27 cellular contexts compared by ENCODE assay signal in genomic region chr5:31235381-31235780, GRCh38. TPM values are rescaled to one million over a fixed set of nuclear protein-coding genes. Genes with fewer than 3 reads are reported as not detected.
DNase-seq lines count a peak whose midpoint lies in the region; ATAC-seq and TF ChIP-seq lines count a peak whose summit lies in the region.
"Had no signal": no experiment of that assay in that cellular context is flagged by ENCODE, and none has a peak within 500 bp of the region (broad histone marks: within the 10 kb centered on the region; RNA-seq: fewer than 3 reads in every experiment).

No MANE protein-coding gene starts in this region.

- H3K9ac ChIP-seq in mesendoderm (ENCODE audit: low read length), result no peak overlapping the region
- H3K9ac ChIP-seq: GM23248 had no signal

- no peaks in the 10 kb centered on the region for H3K9me3 Mint-ChIP-seq in neural crest cell
- no peaks in the 10 kb centered on the region for H3K9me3 Mint-ChIP-seq in activated CD4-positive, alpha-beta memory T cell treated with anti-CD3 and anti-CD28 coated beads for 36 hours
- H3K9me3 Mint-ChIP-seq: stimulated activated naive CD8-positive, alpha-beta T cell treated with anti-CD3 and anti-CD28 coated beads, Interleukin-15, Interleukin-2, amounts not matched to agents 100 ng/mL and 50 ng/mL, for 24 hours had no signal

- H2BK120ac ChIP-seq in mesendoderm (ENCODE audit: low read depth, low read length), result no peak overlapping the region

- H2BK5ac ChIP-seq in mesendoderm (ENCODE audit: low read length), result no peak overlapping the region

- no peaks in the 10 kb centered on the region for H3K79me2 ChIP-seq in mesendoderm (ENCODE audit: control insufficient read depth, insufficient read depth, low read length)

- no peak for TF ChIP-seq RAD21 in Ishikawa (IDR thresholded peaks at IDR 0.05; ENCODE audit: low read depth)

- no peak overlapping the region for H3K4me3 ChIP-seq in AG10803 (ENCODE audit: low read length)
- H3K4me3 ChIP-seq in mesendoderm (ENCODE audit: low read length), result no peak overlapping the region
- H3K4me3 ChIP-seq: A549, adrenal gland, GM12878, GM23248, skin epidermis, thyroid gland, vagina had no signal

- no peak for ATAC-seq in GM21367 (IDR thresholded peaks at IDR 0.05; ENCODE audit: unreplicated experiment)
- ATAC-seq: A549, GM12878, left colon had no signal

- no peak overlapping the region for H4K8ac ChIP-seq in mesendoderm (ENCODE audit: low read depth, low read length)

- no peak overlapping the region for H3K4me2 ChIP-seq in mesendoderm (ENCODE audit: low read length)
- H3K4me2 ChIP-seq: A549 had no signal

- H3K36me3 ChIP-seq in mesendoderm (ENCODE audit: control insufficient read depth, insufficient read depth, low read length), result no peaks in the 10 kb centered on the region
- H3K36me3 ChIP-seq: adrenal gland, thyroid gland, vagina had no signal

- H3K56ac ChIP-seq in mesendoderm (ENCODE audit: low read length), result no peak overlapping the region

- peak overlapping the region; percentile 41 for H3K27ac Mint-ChIP-seq in neural crest cell (ENCODE audit: unreplicated experiment)
- no peak overlapping the region for H3K27ac Mint-ChIP-seq in activated CD4-positive, alpha-beta memory T cell treated with anti-CD3 and anti-CD28 coated beads for 36 hours
- H3K27ac Mint-ChIP-seq: stimulated activated naive CD8-positive, alpha-beta T cell treated with anti-CD3 and anti-CD28 coated beads, Interleukin-15, Interleukin-2, amounts not matched to agents 100 ng/mL and 50 ng/mL, for 24 hours had no signal

- no peaks in the 10 kb centered on the region for H3K27me3 ChIP-seq in mesendoderm (ENCODE audit: insufficient read depth, low read length, poor library complexity)
- H3K27me3 ChIP-seq: adrenal gland, thyroid gland, vagina had no signal

- H3K4me1 ChIP-seq in mesendoderm (ENCODE audit: control insufficient read depth, low read depth, low read length), result no peaks in the 10 kb centered on the region
- H3K4me1 ChIP-seq: A549, thyroid gland, vagina had no signal

- no peaks in the 10 kb centered on the region for H3K79me1 ChIP-seq in mesendoderm (ENCODE audit: low read length)

- H3K18ac ChIP-seq in mesendoderm (ENCODE audit: low read length), result no peak overlapping the region

- no peak overlapping the region for H4K5ac ChIP-seq in mesendoderm (ENCODE audit: low read length)

- H3K4me3 Mint-ChIP-seq in neural crest cell, result peak overlapping the region; percentile 17
- no peak overlapping the region for H3K4me3 Mint-ChIP-seq in activated CD4-positive, alpha-beta memory T cell treated with anti-CD3 and anti-CD28 coated beads for 36 hours
- H3K4me3 Mint-ChIP-seq: stimulated activated naive CD8-positive, alpha-beta T cell treated with anti-CD3 and anti-CD28 coated beads, Interleukin-15, Interleukin-2, amounts not matched to agents 100 ng/mL and 50 ng/mL, for 24 hours had no signal

- H3K4ac ChIP-seq in mesendoderm (ENCODE audit: low read depth, low read length), result no peak overlapping the region

- CTCF ChIA-PET in activated CD4-positive, alpha-beta memory T cell treated with anti-CD3 and anti-CD28 coated beads for 36 hours (lab: Charles Lee), result no interaction called here

- intact Hi-C loops in activated CD4-positive, alpha-beta memory T cell treated with anti-CD3 and anti-CD28 coated beads for 36 hours (cut with micrococcal nuclease), result no loop called here

- H3K23ac ChIP-seq in mesendoderm (ENCODE audit: low read length), result no peak overlapping the region

- no peak overlapping the region for H3K27ac ChIP-seq in mesendoderm (ENCODE audit: low read depth, low read length)
- H3K27ac ChIP-seq: A549, adrenal gland, GM23248, skin epidermis, thyroid gland, vagina had no signal

- TF ChIP-seq CTCF in AG10803 (conservative IDR thresholded peaks at IDR 0.05; ENCODE audit: low read length) (no peak), neural crest cell (conservative IDR thresholded peaks at IDR 0.05) (no peak)

- peaks cover 15% of the 10 kb centered on the region for H3K36me3 Mint-ChIP-seq in neural crest cell (ENCODE audit: low read depth)
- no peaks in the 10 kb centered on the region for H3K36me3 Mint-ChIP-seq in activated CD4-positive, alpha-beta memory T cell treated with anti-CD3 and anti-CD28 coated beads for 36 hours

- WGBS in mesendoderm (ENCODE audit: extremely low coverage, insufficient coverage, low lambda C conversion rate), result no CpG with 5 or more reads among the region's 3 CpGs

- H3K27me3 Mint-ChIP-seq in neural crest cell (ENCODE audit: low read depth), result no peaks in the 10 kb centered on the region
- peaks cover 9% of the 10 kb centered on the region for H3K27me3 Mint-ChIP-seq in activated CD4-positive, alpha-beta memory T cell treated with anti-CD3 and anti-CD28 coated beads for 36 hours

- H2AK5ac ChIP-seq in mesendoderm (ENCODE audit: low read length), result no peak overlapping the region

- peak; percentile 6 for DNase-seq in AG10803 (ENCODE audit: low read depth)
- DNase-seq in astrocyte of the hippocampus (ENCODE audit: low read depth, low spot score), result peak; percentile 10
- no peak for DNase-seq in neural crest cell (ENCODE audit: low read depth, low spot score)
- DNase-seq in mesendoderm, result no peak
- DNase-seq in occipital lobe (lab: John Stamatoyannopoulos, UW), result no peak
- DNase-seq in activated CD4-positive, alpha-beta memory T cell treated with anti-CD3 and anti-CD28 coated beads for 36 hours, result no peak
- DNase-seq: activated CD4-positive, alpha-beta T cell treated with anti-CD3 and anti-CD28 coated beads, Interleukin-2, amount 50 U/mL, for 4 hours; activated CD4-positive, CD25-positive, alpha-beta regulatory T cell; activated naive CD4-positive, alpha-beta T cell treated with Interleukin-2 at 50 U/mL for 16 hours; adrenal gland; DMS79 treated with DMSO at 0.1 percent for 48 hours; effector memory CD4-positive, alpha-beta T cell; GM23248; left colon; MV-4-11; NCI-H146; NK-92 treated with Interleukin-12 subunit alpha and Interleukin-12 subunit beta, amount 100 ng/mL, for 24 hours; SIG-M5; T-helper 1 cell; thyroid gland had no signal

- H3K4me1 Mint-ChIP-seq in neural crest cell, result peaks cover 63% of the 10 kb centered on the region
- H3K4me1 Mint-ChIP-seq in activated CD4-positive, alpha-beta memory T cell treated with anti-CD3 and anti-CD28 coated beads for 36 hours (ENCODE audit: low read depth), result no peaks in the 10 kb centered on the region

- no peak for TF ChIP-seq EP300 in Ishikawa (IDR thresholded peaks at IDR 0.05; ENCODE audit: borderline replicate concordance)

- no peak overlapping the region for H2BK15ac ChIP-seq in mesendoderm (replicated peaks; ENCODE audit: low read depth)

- POLR2A ChIA-PET in activated CD4-positive, alpha-beta memory T cell treated with anti-CD3 and anti-CD28 coated beads for 36 hours (lab: Charles Lee), result no interaction called here

TF ChIP-seq in Ishikawa, 13 proteins besides CTCF, POLR2A, EP300 and RAD21:
- TF ChIP-seq MAX (IDR thresholded peaks at IDR 0.05), result peak; percentile 55
- TF ChIP-seq USF1 (IDR thresholded peaks at IDR 0.05), result peak; percentile 74
- no peak for TF ChIP-seq CEBPB (IDR thresholded peaks at IDR 0.05)

RNA-seq across cellular contexts. Expression of gene CDH6, which starts 41.9 kb away (rescaled TPM):
- total RNA-seq in neural crest cell (233 and 247 TPM in 2 replicates), occipital lobe (21.5 TPM)
- polyA plus RNA-seq in mesendoderm (2013, experiment 1 of 2), result 3.6 TPM
- 3.6 TPM for polyA plus RNA-seq in mesendoderm (2013, experiment 2 of 2)
- total RNA-seq in activated CD4-positive, alpha-beta memory T cell treated with anti-CD3 and anti-CD28 coated beads for 36 hours, result not detected
- total RNA-seq: GM12878 had no signal

Comparison
In these comparisons a context has a peak if more than half of its experiments do, and no peak if none do; other contexts are left out.
1. DNase-seq: peak in AG10803 (single experiment) and astrocyte of the hippocampus (single experiment); none in neural crest cell (single experiment), mesendoderm (single experiment), occipital lobe (single experiment) and activated CD4-positive, alpha-beta memory T cell treated with anti-CD3 and anti-CD28 coated beads for 36 hours (single experiment).
2. RNA of gene CDH6, which starts 41.9 kb away (total RNA-seq): 233 to 247 TPM in neural crest cell and 21.5 TPM in occipital lobe (single experiment); not detected in activated CD4-positive, alpha-beta memory T cell treated with anti-CD3 and anti-CD28 coated beads for 36 hours; every median in the first group is over 10 times any median in the second.